In genomic region chr18:69701305-69701704, GRCh38 we compare ENCODE assay signal across 33 cellular contexts.
"Had no signal": no experiment of that assay in that cellular context is flagged by ENCODE, and none has a peak within 500 bp of the region (broad histone marks: within the 10 kb centered on the region; RNA-seq: fewer than 3 reads in every experiment).

No MANE protein-coding gene starts in this region.

- H3K4me1 ChIP-seq: adrenal gland, body of pancreas, breast epithelium had no signal

- FAIRE-seq: astrocyte, TTC549 had no signal

- DNase-seq: activated B cell treated with CpG ODN at 0.5 μM for 24 hours; activated CD4-positive, alpha-beta memory T cell treated with anti-CD3 and anti-CD28 coated beads for 36 hours; activated CD4-positive, alpha-beta T cell treated with anti-CD3 and anti-CD28 coated beads for 4 hours; activated CD4-positive, alpha-beta T cell treated with anti-CD3 and anti-CD28 coated beads, Interleukin-2, amount 10 ng/mL, durations not matched to agents 24 days and 14 days; activated CD4-positive, alpha-beta T cell treated with anti-CD3 and anti-CD28 coated beads, Interleukin-2, amount 50 U/mL, for 1 hour; activated CD4-positive, alpha-beta T cell treated with anti-CD3 and anti-CD28 coated beads, Interleukin-2, amount 50 U/mL, for 4 hours; activated CD4-positive, CD25-positive, alpha-beta regulatory T cell treated with anti-CD3 and anti-CD28 coated beads, Interleukin-2, amount 50 U/mL, for 72 hours; activated CD8-positive, alpha-beta memory T cell treated with anti-CD3 and anti-CD28 coated beads, Interleukin-2, amount 50 U/mL, for 4 hours; activated CD8-positive, alpha-beta T cell treated with anti-CD3 and anti-CD28 coated beads for 36 hours; activated effector memory CD4-positive, alpha-beta T cell treated with anti-CD3 and anti-CD28 coated beads, Interleukin-2, amount 50 U/mL, for 16 hours; activated gamma-delta T cell treated with Interleukin-2 at 50 U/mL for 16 hours; activated naive CD4-positive, alpha-beta T cell; activated naive CD4-positive, alpha-beta T cell treated with anti-CD3 and anti-CD28 coated beads for 36 hours; activated naive CD4-positive, alpha-beta T cell treated with anti-CD3 and anti-CD28 coated beads, Interleukin-2, amount 50 U/mL, for 16 hours; activated naive CD8-positive, alpha-beta T cell treated with anti-CD3 and anti-CD28 coated beads for 36 hours; activated T-cell treated with anti-CD3 and anti-CD28 coated beads for 4 hours; activated T-cell treated with anti-CD3 and anti-CD28 coated beads, Interleukin-2, amount 50 U/mL, for 1 hour; activated T-cell treated with anti-CD3 and anti-CD28 coated beads, Interleukin-2, amount 50 U/mL, for 4 hours; activated T-cell treated with anti-CD3 and anti-CD28 coated beads, Interleukin-2, amount 50 U/mL, for 72 hours; adrenal gland; amniotic stem cell; aorta; body of pancreas; brain microvascular endothelial cell; central memory CD4-positive, alpha-beta T cell; T-helper 2 cell; T-helper 9 cell had no signal

- H3K9me3 ChIP-seq: adrenal gland, body of pancreas, breast epithelium had no signal

- H3K27ac ChIP-seq: adrenal gland, body of pancreas, brain microvascular endothelial cell, breast epithelium, VCaP had no signal

- H3K36me3 ChIP-seq: adrenal gland, brain microvascular endothelial cell, breast epithelium had no signal

- ATAC-seq: activated CD8-positive, alpha-beta T cell treated with anti-CD3 and anti-CD28 coated beads for 36 hours; activated naive CD4-positive, alpha-beta T cell treated with anti-CD3 and anti-CD28 coated beads, Interleukin-2, amount 50 U/mL, for 72 hours; activated T-cell treated with anti-CD3 and anti-CD28 coated beads, Interleukin-2, amount 50 U/mL, for 4 hours; activated T-cell treated with anti-CD3 and anti-CD28 coated beads, Interleukin-2, amount 50 U/mL, for 72 hours; activated T-helper 17 cell treated with anti-CD3 and anti-CD28 coated beads, Interleukin-2, amount 50 U/mL, for 72 hours; body of pancreas had no signal

- H3K4me3 ChIP-seq: adrenal gland, body of pancreas, breast epithelium had no signal

- H3K27me3 ChIP-seq: adrenal gland, body of pancreas, brain microvascular endothelial cell, breast epithelium had no signal
